In genomic region chr2:190062053-190062452, GRCh38 we compare ENCODE assay signal across 24 cellular contexts. TPM values are rescaled to one million over a fixed set of nuclear protein-coding genes. Genes with fewer than 3 reads are reported as not detected.
DNase-seq lines count a peak whose midpoint lies in the region; ATAC-seq and TF ChIP-seq lines count a peak whose summit lies in the region.
"Had no signal": no experiment of that assay in that cellular context is flagged by ENCODE, and none has a peak within 500 bp of the region (broad histone marks: within the 10 kb centered on the region; RNA-seq: fewer than 3 reads in every experiment).

No MANE protein-coding gene starts in this region.

- no peak for DNase-seq in GM23338 (ENCODE audit: low spot score)
- peak; percentile 42 for DNase-seq in NCI-H748 treated with DMSO at 0.1 percent for 48 hours (lab: John Stamatoyannopoulos, UW)
- DNase-seq in fibroblast of gingiva (ENCODE audit: low read depth) = peak; percentile 14
- no peak for DNase-seq in skeletal muscle cell (ENCODE audit: low read depth)
- no peak for DNase-seq in right cardiac atrium
- DNase-seq in glomerular visceral epithelial cell (ENCODE audit: extremely low spot score) = no peak
- no peak for DNase-seq in effector memory CD4-positive, alpha-beta T cell
- DNase-seq: activated CD4-positive, alpha-beta T cell treated with anti-CD3 and anti-CD28 coated beads, Interleukin-2, amount 50 U/mL, for 48 hours; activated naive CD4-positive, alpha-beta T cell treated with anti-CD3 and anti-CD28 coated beads for 36 hours; anterior cingulate cortex; CD4-positive, alpha-beta memory T cell; DMS53; endodermal cell; mesenchymal stem cell; NCI-H1930; NCI-H524; SHP77 treated with DMSO at 0.1 percent for 48 hours; stimulated activated CD4-positive, alpha-beta T cell treated with anti-CD3 and anti-CD28 coated beads, Interleukin-15, amount 100 ng/mL, for 24 hours; T-helper 2 cell had no signal

- no peaks in the 10 kb centered on the region for H3K79me2 ChIP-seq in GM23338 (replicated peaks; ENCODE audit: insufficient read depth)

- no peaks in the 10 kb centered on the region for H3K4me1 ChIP-seq in GM23338 (ENCODE audit: insufficient read depth)
- H3K4me1 ChIP-seq in right cardiac atrium (ENCODE audit: control insufficient read depth, insufficient read depth, low read length) = no peaks in the 10 kb centered on the region
- H3K4me1 ChIP-seq in effector memory CD4-positive, alpha-beta T cell (ENCODE audit: control insufficient read depth, insufficient read depth, low read length, poor library complexity, severe bottlenecking) = no peaks in the 10 kb centered on the region

- no peak overlapping the region for H3K4me3 Mint-ChIP-seq in GM23338
- H3K4me3 Mint-ChIP-seq: activated naive CD4-positive, alpha-beta T cell treated with anti-CD3 and anti-CD28 coated beads for 36 hours; CD4-positive, alpha-beta memory T cell; endodermal cell; neural crest cell had no signal

- no peak for TF ChIP-seq CTCF in GM23338 (conservative IDR thresholded peaks at IDR 0.05; ENCODE audit: low read depth in 2 of 2)

- no peaks in the 10 kb centered on the region for H4K20me1 ChIP-seq in GM23338 (replicated peaks; ENCODE audit: insufficient read depth)

- no peaks in the 10 kb centered on the region for H3K36me3 Mint-ChIP-seq in GM23338 (ENCODE audit: low read depth)
- H3K36me3 Mint-ChIP-seq: CD4-positive, alpha-beta memory T cell had no signal

- WGBS in right cardiac atrium = 72% methylated on average over 6 of the region's 6 CpGs

- intact Hi-C loops in right cardiac atrium (cut with DNase I) = no loop called here

- no peaks in the 10 kb centered on the region for H3F3A ChIP-seq in GM23338 (replicated peaks; ENCODE audit: low read depth)

- H3K4me1 Mint-ChIP-seq in GM23338 = no peaks in the 10 kb centered on the region
- H3K4me1 Mint-ChIP-seq: CD4-positive, alpha-beta memory T cell; endodermal cell had no signal

- H3K36me3 ChIP-seq in GM23338 (ENCODE audit: insufficient read depth) = no peaks in the 10 kb centered on the region
- H3K36me3 ChIP-seq in effector memory CD4-positive, alpha-beta T cell (ENCODE audit: control insufficient read depth, insufficient read depth, low read length) = no peaks in the 10 kb centered on the region

- H3K9me2 ChIP-seq in GM23338 (ENCODE audit: insufficient read depth) = no peaks in the 10 kb centered on the region

- no peak overlapping the region for H3K27ac Mint-ChIP-seq in GM23338
- H3K27ac Mint-ChIP-seq: activated naive CD4-positive, alpha-beta T cell treated with anti-CD3 and anti-CD28 coated beads for 36 hours; CD4-positive, alpha-beta memory T cell; endodermal cell had no signal

- H3K4me2 ChIP-seq in GM23338 = no peak overlapping the region

- H2AFZ ChIP-seq in GM23338 = peak overlapping the region; percentile 16; the same call in 1 of the 2 replicates

- no peak for ATAC-seq in GM23338
- ATAC-seq in right cardiac atrium = no peak
- no peak for ATAC-seq in GM19351 (IDR thresholded peaks at IDR 0.05; ENCODE audit: unreplicated experiment)
- ATAC-seq: GM12878 had no signal

- H3K4me3 ChIP-seq in GM23338 (no peak overlapping the region), skeletal muscle cell (ENCODE audit: low read depth, low read length) (peak overlapping the region; percentile 30), right cardiac atrium (ENCODE audit: low read length) (no peak overlapping the region)
- no peak overlapping the region for H3K4me3 ChIP-seq in effector memory CD4-positive, alpha-beta T cell (ENCODE audit: insufficient read depth, low read depth, low read length, poor library complexity, severe bottlenecking)
- H3K4me3 ChIP-seq: GM12878 had no signal

- H3K9me3 ChIP-seq in right cardiac atrium (ENCODE audit: control insufficient read depth, low read length) = no peaks in the 10 kb centered on the region
- H3K9me3 ChIP-seq in effector memory CD4-positive, alpha-beta T cell (ENCODE audit: control insufficient read depth, low read length) = no peaks in the 10 kb centered on the region

- H3K27ac ChIP-seq in GM23338 (ENCODE audit: low read depth) (no peak overlapping the region), right cardiac atrium (ENCODE audit: low read length) (no peak overlapping the region)
- H3K27ac ChIP-seq in effector memory CD4-positive, alpha-beta T cell (ENCODE audit: insufficient read depth, low read length, poor library complexity, severe bottlenecking) = no peak overlapping the region

- H3K9me3 Mint-ChIP-seq in GM23338 = no peaks in the 10 kb centered on the region
- H3K9me3 Mint-ChIP-seq: activated naive CD4-positive, alpha-beta T cell treated with anti-CD3 and anti-CD28 coated beads for 36 hours; CD4-positive, alpha-beta memory T cell; endodermal cell; neural crest cell had no signal

- H3K27me3 ChIP-seq in GM23338 (ENCODE audit: insufficient read depth) (no peaks in the 10 kb centered on the region), right cardiac atrium (ENCODE audit: control insufficient read depth, insufficient read depth) (no peaks in the 10 kb centered on the region)
- H3K27me3 ChIP-seq in effector memory CD4-positive, alpha-beta T cell (replicated peaks; ENCODE audit: control insufficient read depth, insufficient read depth, low read length, poor library complexity, severe bottlenecking) = no peaks in the 10 kb centered on the region

- no peaks in the 10 kb centered on the region for H3K27me3 Mint-ChIP-seq in GM23338 (ENCODE audit: insufficient read depth, low read depth, poor library complexity)

TF ChIP-seq in GM23338, 12 proteins besides CTCF, POLR2A, EP300 and RAD21 (continues in another document):
- no peak for TF ChIP-seq EZH2 (IDR thresholded peaks at IDR 0.05; ENCODE audit: low read depth, unreplicated experiment)
- TF ChIP-seq JUNB (IDR thresholded peaks at IDR 0.05; ENCODE audit: unreplicated experiment) = no peak
- TF ChIP-seq, protein P1, sequence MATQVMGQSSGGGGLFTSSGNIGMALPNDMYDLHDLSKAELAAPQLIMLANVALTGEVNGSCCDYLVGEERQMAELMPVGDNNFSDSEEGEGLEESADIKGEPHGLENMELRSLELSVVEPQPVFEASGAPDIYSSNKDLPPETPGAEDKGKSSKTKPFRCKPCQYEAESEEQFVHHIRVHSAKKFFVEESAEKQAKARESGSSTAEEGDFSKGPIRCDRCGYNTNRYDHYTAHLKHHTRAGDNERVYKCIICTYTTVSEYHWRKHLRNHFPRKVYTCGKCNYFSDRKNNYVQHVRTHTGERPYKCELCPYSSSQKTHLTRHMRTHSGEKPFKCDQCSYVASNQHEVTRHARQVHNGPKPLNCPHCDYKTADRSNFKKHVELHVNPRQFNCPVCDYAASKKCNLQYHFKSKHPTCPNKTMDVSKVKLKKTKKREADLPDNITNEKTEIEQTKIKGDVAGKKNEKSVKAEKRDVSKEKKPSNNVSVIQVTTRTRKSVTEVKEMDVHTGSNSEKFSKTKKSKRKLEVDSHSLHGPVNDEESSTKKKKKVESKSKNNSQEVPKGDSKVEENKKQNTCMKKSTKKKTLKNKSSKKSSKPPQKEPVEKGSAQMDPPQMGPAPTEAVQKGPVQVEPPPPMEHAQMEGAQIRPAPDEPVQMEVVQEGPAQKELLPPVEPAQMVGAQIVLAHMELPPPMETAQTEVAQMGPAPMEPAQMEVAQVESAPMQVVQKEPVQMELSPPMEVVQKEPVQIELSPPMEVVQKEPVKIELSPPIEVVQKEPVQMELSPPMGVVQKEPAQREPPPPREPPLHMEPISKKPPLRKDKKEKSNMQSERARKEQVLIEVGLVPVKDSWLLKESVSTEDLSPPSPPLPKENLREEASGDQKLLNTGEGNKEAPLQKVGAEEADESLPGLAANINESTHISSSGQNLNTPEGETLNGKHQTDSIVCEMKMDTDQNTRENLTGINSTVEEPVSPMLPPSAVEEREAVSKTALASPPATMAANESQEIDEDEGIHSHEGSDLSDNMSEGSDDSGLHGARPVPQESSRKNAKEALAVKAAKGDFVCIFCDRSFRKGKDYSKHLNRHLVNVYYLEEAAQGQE (IDR thresholded peaks at IDR 0.05; ENCODE audit: unreplicated experiment) = no peak
- TF ChIP-seq POLR2AphosphoS5 (IDR thresholded peaks at IDR 0.05; ENCODE audit: low read depth) = no peak
- no peak for TF ChIP-seq ZNF331 (CRISPR knock-in tag; IDR thresholded peaks at IDR 0.05; ENCODE audit: low read depth)

RNA-seq across cellular contexts. Expression of gene MSTN, which starts 0.5 kb away (rescaled TPM):
- total RNA-seq in GM23338 (2014; rRNA removed; shearing (Covaris generic)) = 0.21 TPM in 1 of 2 replicates, not detected in the other
- not detected in 2 replicates for polyA plus RNA-seq in GM23338 (2016; fragmentation: Nextera tagmentation; extraction: Ambion mirVana)
- total RNA-seq in right cardiac atrium = under 1 TPM; 0.11 to 0.56 (median 0.16) TPM
- polyA plus RNA-seq in right cardiac atrium = 0.18 TPM
- total RNA-seq: activated naive CD4-positive, alpha-beta T cell treated with anti-CD3 and anti-CD28 coated beads for 36 hours; CD4-positive, alpha-beta memory T cell; endodermal cell; GM12878; kidney epithelial cell; OCI-LY7 had no signal
- polyA plus RNA-seq: CD4-positive, alpha-beta memory T cell had no signal

Comparison
In these comparisons a context has a peak if more than half of its experiments do, and no peak if none do; other contexts are left out.
1. DNase-seq: peak in NCI-H748 treated with DMSO at 0.1 percent for 48 hours (single experiment) and fibroblast of gingiva (single experiment); none in GM23338 (single experiment), skeletal muscle cell (single experiment), right cardiac atrium (0 of 3), glomerular visceral epithelial cell (single experiment) and effector memory CD4-positive, alpha-beta T cell (0 of 3).